Comparison of ENCODE assay signal across 1 cellular context in the genomic region with DNA sequence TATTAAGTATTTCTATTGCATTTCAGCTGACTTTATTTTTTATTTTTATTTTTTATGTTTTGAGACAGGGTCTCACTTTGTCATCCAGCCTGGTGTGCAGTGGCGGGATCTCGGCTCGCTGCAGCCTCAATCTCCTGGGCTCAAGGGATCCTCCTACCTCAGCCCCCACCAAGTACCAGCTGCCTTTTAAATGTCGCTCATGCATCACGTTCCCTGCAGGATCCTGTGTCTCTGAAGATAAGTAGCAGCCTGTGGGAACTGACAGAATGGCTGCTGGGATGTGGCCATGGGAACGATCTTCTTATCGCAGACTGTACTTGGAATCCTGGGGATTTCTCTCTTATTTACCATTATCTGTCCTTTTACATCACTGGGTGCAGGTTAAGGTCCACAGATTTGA.
TF ChIP-seq lines count a peak whose summit lies in the region.

No MANE protein-coding gene starts in this region.

TF ChIP-seq in HepG2, 621 proteins besides CTCF, POLR2A, EP300 and RAD21:
- TF ChIP-seq ZNF572 (CRISPR knock-in tag; IDR thresholded peaks at IDR 0.05) = no peak
- TF ChIP-seq PAF1 (CRISPR knock-in tag; IDR thresholded peaks at IDR 0.05) = no peak
- TF ChIP-seq ZNF234 (CRISPR knock-in tag; conservative IDR thresholded peaks at IDR 0.05) = no peak
- TF ChIP-seq ZNF75D (CRISPR knock-in tag; IDR thresholded peaks at IDR 0.05; ENCODE audit: borderline replicate concordance) = no peak
- TF ChIP-seq, protein P1, sequence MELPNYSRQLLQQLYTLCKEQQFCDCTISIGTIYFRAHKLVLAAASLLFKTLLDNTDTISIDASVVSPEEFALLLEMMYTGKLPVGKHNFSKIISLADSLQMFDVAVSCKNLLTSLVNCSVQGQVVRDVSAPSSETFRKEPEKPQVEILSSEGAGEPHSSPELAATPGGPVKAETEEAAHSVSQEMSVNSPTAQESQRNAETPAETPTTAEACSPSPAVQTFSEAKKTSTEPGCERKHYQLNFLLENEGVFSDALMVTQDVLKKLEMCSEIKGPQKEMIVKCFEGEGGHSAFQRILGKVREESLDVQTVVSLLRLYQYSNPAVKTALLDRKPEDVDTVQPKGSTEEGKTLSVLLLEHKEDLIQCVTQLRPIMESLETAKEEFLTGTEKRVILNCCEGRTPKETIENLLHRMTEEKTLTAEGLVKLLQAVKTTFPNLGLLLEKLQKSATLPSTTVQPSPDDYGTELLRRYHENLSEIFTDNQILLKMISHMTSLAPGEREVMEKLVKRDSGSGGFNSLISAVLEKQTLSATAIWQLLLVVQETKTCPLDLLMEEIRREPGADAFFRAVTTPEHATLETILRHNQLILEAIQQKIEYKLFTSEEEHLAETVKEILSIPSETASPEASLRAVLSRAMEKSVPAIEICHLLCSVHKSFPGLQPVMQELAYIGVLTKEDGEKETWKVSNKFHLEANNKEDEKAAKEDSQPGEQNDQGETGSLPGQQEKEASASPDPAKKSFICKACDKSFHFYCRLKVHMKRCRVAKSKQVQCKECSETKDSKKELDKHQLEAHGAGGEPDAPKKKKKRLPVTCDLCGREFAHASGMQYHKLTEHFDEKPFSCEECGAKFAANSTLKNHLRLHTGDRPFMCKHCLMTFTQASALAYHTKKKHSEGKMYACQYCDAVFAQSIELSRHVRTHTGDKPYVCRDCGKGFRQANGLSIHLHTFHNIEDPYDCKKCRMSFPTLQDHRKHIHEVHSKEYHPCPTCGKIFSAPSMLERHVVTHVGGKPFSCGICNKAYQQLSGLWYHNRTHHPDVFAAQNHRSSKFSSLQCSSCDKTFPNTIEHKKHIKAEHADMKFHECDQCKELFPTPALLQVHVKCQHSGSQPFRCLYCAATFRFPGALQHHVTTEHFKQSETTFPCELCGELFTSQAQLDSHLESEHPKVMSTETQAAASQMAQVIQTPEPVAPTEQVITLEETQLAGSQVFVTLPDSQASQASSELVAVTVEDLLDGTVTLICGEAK (IDR thresholded peaks at IDR 0.05) = no peak
- TF ChIP-seq, protein P1 (CRISPR knock-in tag; IDR thresholded peaks at IDR 0.05) = no peak
- no peak for TF ChIP-seq UBTF (CRISPR knock-in tag; IDR thresholded peaks at IDR 0.05)
- TF ChIP-seq YEATS2 (CRISPR knock-in tag; IDR thresholded peaks at IDR 0.05; ENCODE audit: borderline replicate concordance) = no peak
- TF ChIP-seq ARNT2 (CRISPR knock-in tag; IDR thresholded peaks at IDR 0.05; ENCODE audit: low read depth) = no peak
- TF ChIP-seq ZZZ3 (CRISPR knock-in tag; IDR thresholded peaks at IDR 0.05; ENCODE audit: borderline replicate concordance) = no peak
- no peak for TF ChIP-seq NFKBIZ (CRISPR knock-in tag; IDR thresholded peaks at IDR 0.05)
- TF ChIP-seq SP1 (IDR thresholded peaks at IDR 0.05) = no peak
- TF ChIP-seq SP1 (CRISPR knock-in tag; IDR thresholded peaks at IDR 0.05) = no peak
- no peak for TF ChIP-seq SIX1 (CRISPR knock-in tag; IDR thresholded peaks at IDR 0.05; ENCODE audit: borderline replicate concordance)
- TF ChIP-seq STAT5B (CRISPR knock-in tag; IDR thresholded peaks at IDR 0.05) = no peak
- no peak for TF ChIP-seq SMYD3 (CRISPR knock-in tag; IDR thresholded peaks at IDR 0.05)
- TF ChIP-seq MED8 (CRISPR knock-in tag; IDR thresholded peaks at IDR 0.05; ENCODE audit: insufficient replicate concordance) = no peak
